Comparison of ENCODE assay signal across 1 cellular context in the genomic region with DNA sequence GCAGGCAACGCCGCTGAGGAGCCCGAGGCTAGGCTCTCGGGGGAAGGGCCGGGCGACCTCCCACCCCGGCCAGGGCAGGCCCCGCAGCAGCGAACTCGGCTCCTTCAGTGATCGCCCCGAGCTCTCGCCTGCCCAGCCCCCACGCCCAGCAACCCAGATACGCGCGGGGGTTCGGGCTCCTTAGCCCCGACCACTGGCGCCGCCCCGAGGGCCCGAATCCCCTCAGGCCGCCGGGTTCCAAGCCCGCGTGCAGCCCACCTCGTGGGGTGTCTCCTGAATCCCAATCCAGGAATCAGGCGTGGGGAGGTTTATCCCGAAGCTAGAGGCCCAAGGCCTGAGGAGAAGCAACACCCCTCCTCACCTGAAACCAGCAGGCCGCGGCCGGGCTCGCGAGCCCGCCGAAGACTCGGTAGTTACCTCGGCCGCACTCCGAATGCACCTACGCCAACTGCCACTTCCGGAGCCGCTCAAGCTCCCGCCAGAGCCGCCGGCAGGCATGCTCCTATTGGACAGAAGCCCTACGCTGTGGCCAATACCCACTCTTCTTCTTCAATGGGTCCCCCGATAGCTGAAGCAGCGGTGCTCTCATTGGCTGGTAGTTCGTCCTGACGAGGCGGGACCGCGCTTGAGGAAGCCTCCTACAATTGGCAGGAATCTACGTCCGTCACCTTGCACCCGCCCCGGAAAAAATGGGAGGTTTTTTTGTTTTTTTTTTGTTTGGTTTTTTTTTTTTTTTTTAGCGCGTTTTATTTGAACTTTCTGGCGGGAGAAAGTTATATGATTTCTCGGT.
TF ChIP-seq lines count a peak whose summit lies in the region.

A gene with protein sequence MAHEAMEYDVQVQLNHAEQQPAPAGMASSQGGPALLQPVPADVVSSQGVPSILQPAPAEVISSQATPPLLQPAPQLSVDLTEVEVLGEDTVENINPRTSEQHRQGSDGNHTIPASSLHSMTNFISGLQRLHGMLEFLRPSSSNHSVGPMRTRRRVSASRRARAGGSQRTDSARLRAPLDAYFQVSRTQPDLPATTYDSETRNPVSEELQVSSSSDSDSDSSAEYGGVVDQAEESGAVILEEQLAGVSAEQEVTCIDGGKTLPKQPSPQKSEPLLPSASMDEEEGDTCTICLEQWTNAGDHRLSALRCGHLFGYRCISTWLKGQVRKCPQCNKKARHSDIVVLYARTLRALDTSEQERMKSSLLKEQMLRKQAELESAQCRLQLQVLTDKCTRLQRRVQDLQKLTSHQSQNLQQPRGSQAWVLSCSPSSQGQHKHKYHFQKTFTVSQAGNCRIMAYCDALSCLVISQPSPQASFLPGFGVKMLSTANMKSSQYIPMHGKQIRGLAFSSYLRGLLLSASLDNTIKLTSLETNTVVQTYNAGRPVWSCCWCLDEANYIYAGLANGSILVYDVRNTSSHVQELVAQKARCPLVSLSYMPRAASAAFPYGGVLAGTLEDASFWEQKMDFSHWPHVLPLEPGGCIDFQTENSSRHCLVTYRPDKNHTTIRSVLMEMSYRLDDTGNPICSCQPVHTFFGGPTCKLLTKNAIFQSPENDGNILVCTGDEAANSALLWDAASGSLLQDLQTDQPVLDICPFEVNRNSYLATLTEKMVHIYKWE (minus strand): TSS at position 453 of the 790 bp plus-strand sequence. CDS start 5,428 bp downstream, outside the sequence.

TF ChIP-seq in A549, 52 proteins besides CTCF, POLR2A, EP300 and RAD21 (continued from another document):
- peak; percentile 62; the same call in 1 of the 2 replicates for TF ChIP-seq HDAC2 (IDR thresholded peaks at IDR 0.05)
- no peak for TF ChIP-seq CBX2 (IDR thresholded peaks at IDR 0.05; ENCODE audit: borderline replicate concordance, low read depth)
- peak; percentile 69 to 71; a peak in 4 of 5 replicates for TF ChIP-seq JUN (IDR thresholded peaks at IDR 0.05)
- TF ChIP-seq, protein P1, sequence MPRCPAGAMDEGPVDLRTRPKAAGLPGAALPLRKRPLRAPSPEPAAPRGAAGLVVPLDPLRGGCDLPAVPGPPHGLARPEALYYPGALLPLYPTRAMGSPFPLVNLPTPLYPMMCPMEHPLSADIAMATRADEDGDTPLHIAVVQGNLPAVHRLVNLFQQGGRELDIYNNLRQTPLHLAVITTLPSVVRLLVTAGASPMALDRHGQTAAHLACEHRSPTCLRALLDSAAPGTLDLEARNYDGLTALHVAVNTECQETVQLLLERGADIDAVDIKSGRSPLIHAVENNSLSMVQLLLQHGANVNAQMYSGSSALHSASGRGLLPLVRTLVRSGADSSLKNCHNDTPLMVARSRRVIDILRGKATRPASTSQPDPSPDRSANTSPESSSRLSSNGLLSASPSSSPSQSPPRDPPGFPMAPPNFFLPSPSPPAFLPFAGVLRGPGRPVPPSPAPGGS (IDR thresholded peaks at IDR 0.05), result peak; percentile 74; the same call in 2 of the 3 replicates
- TF ChIP-seq, protein P2, sequence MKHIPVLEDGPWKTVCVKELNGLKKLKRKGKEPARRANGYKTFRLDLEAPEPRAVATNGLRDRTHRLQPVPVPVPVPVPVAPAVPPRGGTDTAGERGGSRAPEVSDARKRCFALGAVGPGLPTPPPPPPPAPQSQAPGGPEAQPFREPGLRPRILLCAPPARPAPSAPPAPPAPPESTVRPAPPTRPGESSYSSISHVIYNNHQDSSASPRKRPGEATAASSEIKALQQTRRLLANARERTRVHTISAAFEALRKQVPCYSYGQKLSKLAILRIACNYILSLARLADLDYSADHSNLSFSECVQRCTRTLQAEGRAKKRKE (CRISPR knock-in tag; IDR thresholded peaks at IDR 0.05; ENCODE audit: low read depth), result no peak
- TF ChIP-seq POLR2AphosphoS2 (conservative IDR thresholded peaks at IDR 0.05; ENCODE audit: low read length), result no peak
- peak; percentile 89 for TF ChIP-seq KDM5A (IDR thresholded peaks at IDR 0.05)
